In the genomic region with DNA sequence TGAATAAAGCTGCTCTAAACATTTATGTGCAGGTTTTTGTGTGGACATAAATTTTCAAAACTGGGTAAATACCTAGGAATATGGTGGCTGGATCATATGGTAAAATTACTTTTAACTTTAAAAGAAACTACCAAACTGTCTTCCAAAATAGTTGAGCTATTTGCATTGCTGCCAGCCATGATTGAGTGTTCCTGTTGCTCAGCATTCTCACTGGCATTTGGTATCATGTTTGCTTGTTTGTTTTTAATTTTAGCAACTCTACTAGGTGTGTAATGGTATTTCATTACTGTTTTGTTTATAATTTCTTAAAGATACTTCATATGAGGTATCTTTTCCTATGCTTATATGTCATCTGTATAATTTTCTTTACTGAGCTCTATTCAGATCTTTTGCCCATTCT, we compare ENCODE assay signal across 37 cellular contexts.
DNase-seq lines count a peak whose midpoint lies in the region; ATAC-seq, FAIRE-seq and TF ChIP-seq lines count a peak whose summit lies in the region.
"Had no signal": no experiment of that assay in that cellular context is flagged by ENCODE, and none has a peak within 500 bp of the region (broad histone marks: within the 10 kb centered on the region; RNA-seq: fewer than 3 reads in every experiment).

No MANE protein-coding gene starts in this region.

- peaks cover 17% of the 10 kb centered on the region for H3K9me3 Mint-ChIP-seq in MCF 10A (ENCODE audit: unreplicated experiment)

- POLR2A ChIA-PET in MCF 10A (lab: Yijun Ruan, JAX) = interaction anchor here (0.7 kb wide), 1 partner anchor 45 kb away, joined by 3 read pairs; no protein-coding TSS in a partner anchor

- H3K4me3 Mint-ChIP-seq in MCF 10A (ENCODE audit: unreplicated experiment) = no peak overlapping the region
- H3K4me3 Mint-ChIP-seq: B cell; CD14-positive monocyte; CD4-positive, alpha-beta memory T cell; CD4-positive, alpha-beta T cell; CD4-positive, CD25-positive, alpha-beta regulatory T cell; CD8-positive, alpha-beta memory T cell; CD8-positive, alpha-beta T cell had no signal

- TF ChIP-seq POLR2A in breast epithelium (IDR thresholded peaks at IDR 0.05) (no peak), H54 (IDR thresholded peaks at IDR 0.05; ENCODE audit: low read depth, low read length) (no peak), gastrocnemius medialis (IDR thresholded peaks at IDR 0.05) (no peak)

- DNase-seq in MCF 10A (ENCODE audit: unreplicated experiment) (no peak), breast epithelium (ENCODE audit: low spot score in 2 of 2) (no peak), H54 (ENCODE audit: insufficient read length, low spot score) (no peak), psoas muscle (no peak), gastrocnemius medialis (no peak), NCI-H446 treated with DMSO at 0.1 percent for 48 hours (lab: John Stamatoyannopoulos, UW) (no peak)
- DNase-seq: 8988T; ACHN; AML-193; BE2C; C1 segment of cervical spinal cord; Caco-2; Calu3; CD4-positive, alpha-beta memory T cell; CD4-positive, alpha-beta T cell; CD4-positive, CD25-positive, alpha-beta regulatory T cell; CD8-positive, alpha-beta memory T cell; CD8-positive, alpha-beta T cell; COR-L47; DMS 273 treated with DMSO at 0.1 percent for 48 hours; DMS153; DMS53; DMS79; DMS79 treated with DMSO at 0.1 percent for 48 hours; DND-41; EL had no signal

- H3K4me1 ChIP-seq in breast epithelium = no peaks in the 10 kb centered on the region
- peaks cover 3% of the 10 kb centered on the region for H3K4me1 ChIP-seq in psoas muscle
- peaks cover 8 to 16% of the 10 kb centered on the region in 2 donors for H3K4me1 ChIP-seq in gastrocnemius medialis
- H3K4me1 ChIP-seq: A549; BE2C; BLaER1; BLaER1 treated with 17β-estradiol and CSF1 and Interleukin-3, amounts not matched to agents 10 nM and 100 nM; Caco-2 had no signal

- no peaks in the 10 kb centered on the region for H3K9me3 ChIP-seq in breast epithelium
- H3K9me3 ChIP-seq in psoas muscle = peaks cover 18% of the 10 kb centered on the region
- H3K9me3 ChIP-seq in gastrocnemius medialis = no peaks in the 10 kb centered on the region
- H3K9me3 ChIP-seq: A549; BE2C; BLaER1; BLaER1 treated with 17β-estradiol and CSF1 and Interleukin-3, amounts not matched to agents 10 nM and 100 nM; Caco-2 had no signal

- peaks cover 16% of the 10 kb centered on the region for H3K4me1 Mint-ChIP-seq in MCF 10A (ENCODE audit: insufficient read depth, unreplicated experiment)
- H3K4me1 Mint-ChIP-seq: B cell; CD14-positive monocyte; CD4-positive, alpha-beta memory T cell; CD4-positive, CD25-positive, alpha-beta regulatory T cell; CD8-positive, alpha-beta memory T cell had no signal

- no peak for TF ChIP-seq CTCF in MCF 10A (IDR thresholded peaks at IDR 0.05; ENCODE audit: unreplicated experiment)
- TF ChIP-seq CTCF in breast epithelium (IDR thresholded peaks at IDR 0.05) = no peak
- no peak for TF ChIP-seq CTCF in psoas muscle (IDR thresholded peaks at IDR 0.05)
- no peak for TF ChIP-seq CTCF in gastrocnemius medialis (IDR thresholded peaks at IDR 0.05 in 4 of 5, conservative IDR thresholded peaks at IDR 0.05 in 1 of 5)

- no TSS peak for BruUV-seq in MCF 10A (replicated peaks; lab: Mats Ljungman, UMichigan)

- H3K4me3 ChIP-seq in breast epithelium (no peak overlapping the region), psoas muscle (peak overlapping the region; percentile 50), gastrocnemius medialis (peak overlapping the region in 2 of 4 donors; percentile 19 to 26)
- H3K4me3 ChIP-seq: A549; BLaER1; BLaER1 treated with 17β-estradiol and CSF1 and Interleukin-3, amounts not matched to agents 10 nM and 100 nM had no signal

- FAIRE-seq in H54 (lab: Jason Lieb, UNC) = peak; percentile 23
- FAIRE-seq: A204.1, D721Med had no signal

- peak overlapping the region; percentile 57 for H3K27ac Mint-ChIP-seq in MCF 10A (ENCODE audit: low read depth, unreplicated experiment)
- H3K27ac Mint-ChIP-seq: B cell; CD14-positive monocyte; CD4-positive, alpha-beta memory T cell; CD4-positive, alpha-beta T cell; CD4-positive, CD25-positive, alpha-beta regulatory T cell; CD8-positive, alpha-beta memory T cell; CD8-positive, alpha-beta T cell had no signal

- in situ Hi-C loops in gastrocnemius medialis (cut with MboI; ENCODE audit: low sequenced_read_pairs in 4 of 4) = no loop called here

- H3K36me3 Mint-ChIP-seq in MCF 10A (ENCODE audit: insufficient read depth, unreplicated experiment) = no peaks in the 10 kb centered on the region
- H3K36me3 Mint-ChIP-seq: CD14-positive monocyte; CD4-positive, alpha-beta memory T cell; CD4-positive, CD25-positive, alpha-beta regulatory T cell; CD8-positive, alpha-beta memory T cell; CD8-positive, alpha-beta T cell had no signal

- H3K27me3 Mint-ChIP-seq in MCF 10A (ENCODE audit: insufficient read depth, unreplicated experiment) = no peaks in the 10 kb centered on the region
- H3K27me3 Mint-ChIP-seq: B cell; CD4-positive, alpha-beta memory T cell; CD4-positive, alpha-beta T cell; CD4-positive, CD25-positive, alpha-beta regulatory T cell; CD8-positive, alpha-beta memory T cell had no signal

- intact Hi-C loops in MCF 10A (cut with micrococcal nuclease) (no loop called here), breast epithelium (cut with DNase I; ENCODE audit: low total_unique reads) (no loop called here), psoas muscle (cut with DNase I) (no loop called here), gastrocnemius medialis (cut with DNase I; ENCODE audit: low total_unique reads) (loop anchor here (10.0 kb wide), 1 partner anchor 1061 kb away; no protein-coding TSS in a partner anchor)

- H3K36me3 ChIP-seq in breast epithelium (no peaks in the 10 kb centered on the region), psoas muscle (ENCODE audit: insufficient read depth in 1 of 2, low read depth in 1 of 2) (no peaks in the 10 kb centered on the region), gastrocnemius medialis (no peaks in the 10 kb centered on the region)
- H3K36me3 ChIP-seq: BE2C; BLaER1; BLaER1 treated with 17β-estradiol and CSF1 and Interleukin-3, amounts not matched to agents 10 nM and 100 nM had no signal

- CTCF ChIA-PET in MCF 10A (lab: Yijun Ruan, JAX) = interaction anchor here (1.1 kb wide), 1 partner anchor 53 kb away, joined by 5 read pairs; no protein-coding TSS in a partner anchor

- H3K27me3 ChIP-seq in breast epithelium (no peaks in the 10 kb centered on the region), psoas muscle (ENCODE audit: insufficient read depth in 3 of 3, low read length in 2 of 3) (no peaks in the 10 kb centered on the region), gastrocnemius medialis (no peaks in the 10 kb centered on the region)
- H3K27me3 ChIP-seq: BE2C; BLaER1; BLaER1 treated with 17β-estradiol and CSF1 and Interleukin-3, amounts not matched to agents 10 nM and 100 nM had no signal

- H3K27ac ChIP-seq in breast epithelium = no peak overlapping the region
- H3K27ac ChIP-seq in psoas muscle = peak overlapping the region; percentile 44
- H3K27ac ChIP-seq in gastrocnemius medialis = peak overlapping the region; percentile 54 to 66 (median 60)
- H3K27ac ChIP-seq: 22Rv1; A549; BLaER1; BLaER1 treated with 17β-estradiol and CSF1 and Interleukin-3, amounts not matched to agents 10 nM and 100 nM; C4-2B had no signal

- ATAC-seq in psoas muscle (peak in 2 of 4 donors; percentile 65 to 73), gastrocnemius medialis (peak in 1 of 2 donors; percentile 49), GM18861 (IDR thresholded peaks at IDR 0.05; ENCODE audit: unreplicated experiment) (no peak), HG03039 (IDR thresholded peaks at IDR 0.05; ENCODE audit: unreplicated experiment) (no peak)
- ATAC-seq: A549; CD8-positive, alpha-beta T cell had no signal

Comparison
In these comparisons a context has a peak if more than half of its experiments do, and no peak if none do; other contexts are left out.
1. H3K27ac ChIP-seq: peak in psoas muscle (single experiment) and gastrocnemius medialis (4 of 4); none in breast epithelium (0 of 2).